In the genomic region with DNA sequence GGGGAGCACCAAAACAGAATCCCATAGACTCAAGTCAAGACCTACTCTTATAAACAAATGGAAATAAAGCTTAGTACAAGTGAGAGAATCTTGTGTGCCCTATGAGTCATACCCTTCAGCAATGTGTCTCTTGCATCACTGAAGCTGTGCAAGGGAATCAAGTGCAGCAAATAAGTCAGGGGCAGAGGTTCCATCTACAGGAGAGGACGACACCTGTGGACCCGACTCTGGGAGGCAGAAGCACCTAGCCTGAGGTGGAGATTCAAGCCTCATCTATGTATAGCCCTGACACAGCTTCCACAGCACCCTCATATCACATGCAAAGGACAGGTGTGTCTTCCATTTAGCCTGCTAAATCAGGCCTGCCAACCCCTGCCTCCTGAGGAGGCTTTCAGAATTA, we compare ENCODE assay signal across 26 cellular contexts.
DNase-seq lines count a peak whose midpoint lies in the region; ATAC-seq, FAIRE-seq and TF ChIP-seq lines count a peak whose summit lies in the region.
"Had no signal": no experiment of that assay in that cellular context is flagged by ENCODE, and none has a peak within 500 bp of the region (broad histone marks: within the 10 kb centered on the region; RNA-seq: fewer than 3 reads in every experiment).

No MANE protein-coding gene starts in this region.

- DNase-seq in HepG2 (ENCODE audit: low spot score) (no peak), right lobe of liver (no peak), bronchial epithelial cell (ENCODE audit: low read depth) (peak; percentile 31), hepatocyte (ENCODE audit: low spot score) (peak; percentile 56), right cardiac atrium (no peak), NCI-H748 treated with DMSO at 0.1 percent for 48 hours (lab: John Stamatoyannopoulos, UW) (no peak)
- DNase-seq: activated CD4-positive, alpha-beta T cell treated with anti-CD3 and anti-CD28 coated beads, Interleukin-2, amount 10 ng/mL, durations not matched to agents 24 days and 14 days; aorta; H9; KBM-7; left cardiac atrium; mesendoderm; naive B cell; NCI-H1092; NCI-H2029; NCI-H446 treated with DMSO at 0.1 percent for 48 hours; NK-92 treated with Interleukin-12 subunit alpha and Interleukin-12 subunit beta, amount 100 ng/mL, for 24 hours; retina; stomach; T-helper 2 cell had no signal

- no peak for ATAC-seq in HepG2
- ATAC-seq in right lobe of liver: no peak
- ATAC-seq in right cardiac atrium: no peak
- no peak for ATAC-seq in HG03520 (IDR thresholded peaks at IDR 0.05; ENCODE audit: unreplicated experiment)
- ATAC-seq in HG03442 (IDR thresholded peaks at IDR 0.05; ENCODE audit: unreplicated experiment): no peak
- ATAC-seq: left cardiac atrium, Panc1 had no signal

- BruUV-seq in HepG2 (replicated peaks; lab: Mats Ljungman, UMichigan): no TSS peak

- TF ChIP-seq POLR2A in HepG2 (IDR thresholded peaks at IDR 0.05; ENCODE audit: insufficient read depth in 1 of 2, low read depth in 2 of 2, low read length in 2 of 2) (no peak), right lobe of liver (IDR thresholded peaks at IDR 0.05) (no peak)

- H3K79me2 ChIP-seq in HepG2 (ENCODE audit: insufficient read depth, low read length) (no peaks in the 10 kb centered on the region), hepatocyte (no peaks in the 10 kb centered on the region)

- no peaks in the 10 kb centered on the region for H3K9me3 ChIP-seq in HepG2 (ENCODE audit: low read length)
- no peaks in the 10 kb centered on the region for H3K9me3 ChIP-seq in right lobe of liver
- no peaks in the 10 kb centered on the region for H3K9me3 ChIP-seq in hepatocyte (ENCODE audit: low read depth)
- H3K9me3 ChIP-seq in right cardiac atrium (ENCODE audit: control insufficient read depth, low read length): no peaks in the 10 kb centered on the region
- H3K9me3 ChIP-seq: BLaER1 treated with 17β-estradiol and CSF1 and Interleukin-3, amounts not matched to agents 10 nM and 100 nM; stomach had no signal

- in situ Hi-C loops in HepG2 (cut with HindIII; ENCODE audit: extremely low pct_ligation_motif_present, low pct_unique_long_range_greater_than_20kb): no loop called here

- TF ChIP-seq CTCF in HepG2 (CRISPR knock-in tag; IDR thresholded peaks at IDR 0.05) (no peak), right lobe of liver (IDR thresholded peaks at IDR 0.05) (no peak), bronchial epithelial cell (IDR thresholded peaks at IDR 0.05; ENCODE audit: insufficient read depth, low read length, severe bottlenecking) (no peak), hepatocyte (IDR thresholded peaks at IDR 0.05; ENCODE audit: poor library complexity) (no peak)

- H3K4me3 ChIP-seq in HepG2 (replicated peaks in 1 of 3; ENCODE audit: insufficient read depth in 1 of 3, low read depth in 2 of 3, low read length in 3 of 3) (no peak overlapping the region), right lobe of liver (no peak overlapping the region), bronchial epithelial cell (ENCODE audit: low read depth, low read length) (no peak overlapping the region), hepatocyte (no peak overlapping the region), right cardiac atrium (ENCODE audit: low read length) (no peak overlapping the region)
- H3K4me3 ChIP-seq: BLaER1 treated with 17β-estradiol and CSF1 and Interleukin-3, amounts not matched to agents 10 nM and 100 nM; SJSA1; stomach had no signal

- TF ChIP-seq RAD21 in HepG2 (CRISPR knock-in tag; IDR thresholded peaks at IDR 0.05): no peak

- intact Hi-C loops in HepG2 (cut with micrococcal nuclease; ENCODE audit: unreplicated experiment) (no loop called here), right lobe of liver (cut with DNase I) (no loop called here), right cardiac atrium (cut with DNase I) (no loop called here)

- WGBS in HepG2 (ENCODE audit: low lambda C conversion rate): 6% methylated on average over 2 of the region's 2 CpGs
- WGBS in right lobe of liver (ENCODE audit: insufficient coverage, low coverage, low lambda C conversion rate, missing lambda C conversion rate): no CpG with 5 or more reads among the region's 2 CpGs
- WGBS in hepatocyte (ENCODE audit: low lambda C conversion rate, missing lambda C conversion rate): 85% methylated on average over 2 of the region's 2 CpGs
- WGBS in right cardiac atrium: 92% methylated on average over 2 of the region's 2 CpGs

- H3K4me1 ChIP-seq in HepG2 (ENCODE audit: insufficient read depth, low read length) (no peaks in the 10 kb centered on the region), right lobe of liver (no peaks in the 10 kb centered on the region), hepatocyte (ENCODE audit: insufficient read depth) (no peaks in the 10 kb centered on the region), right cardiac atrium (ENCODE audit: control insufficient read depth, insufficient read depth, low read length) (no peaks in the 10 kb centered on the region)
- H3K4me1 ChIP-seq: BLaER1 treated with 17β-estradiol and CSF1 and Interleukin-3, amounts not matched to agents 10 nM and 100 nM; SJSA1; stomach had no signal

- FAIRE-seq in HepG2 (lab: Jason Lieb, UNC) (no peak), bronchial epithelial cell (lab: Jason Lieb, UNC) (no peak)

- no peaks in the 10 kb centered on the region for H3K36me3 ChIP-seq in HepG2 (replicated peaks in 1 of 2; ENCODE audit: control insufficient read depth in 1 of 2, insufficient read depth in 2 of 2, low read length in 2 of 2)
- no peaks in the 10 kb centered on the region for H3K36me3 ChIP-seq in right lobe of liver
- no peaks in the 10 kb centered on the region for H3K36me3 ChIP-seq in bronchial epithelial cell (ENCODE audit: control insufficient read depth, insufficient read depth, low read length)
- H3K36me3 ChIP-seq in hepatocyte (replicated peaks; ENCODE audit: insufficient read depth, low read depth): no peaks in the 10 kb centered on the region
- H3K36me3 ChIP-seq: BLaER1 treated with 17β-estradiol and CSF1 and Interleukin-3, amounts not matched to agents 10 nM and 100 nM; SJSA1; stomach had no signal

- H3K27ac ChIP-seq in HepG2 (ENCODE audit: extremely low read length, insufficient read depth, low read length) (no peak overlapping the region), right lobe of liver (no peak overlapping the region), hepatocyte (no peak overlapping the region), right cardiac atrium (ENCODE audit: low read length) (no peak overlapping the region)
- H3K27ac ChIP-seq: BLaER1 treated with 17β-estradiol and CSF1 and Interleukin-3, amounts not matched to agents 10 nM and 100 nM; epithelial cell of prostate; SJSA1; stomach had no signal

- H3K27me3 ChIP-seq in HepG2 (ENCODE audit: control insufficient read depth in 1 of 2, insufficient read depth in 2 of 2, low read length in 2 of 2): no peaks in the 10 kb centered on the region
- H3K27me3 ChIP-seq in right lobe of liver: no peaks in the 10 kb centered on the region
- H3K27me3 ChIP-seq in bronchial epithelial cell (ENCODE audit: control insufficient read depth, insufficient read depth, low read length): no peaks in the 10 kb centered on the region
- no peaks in the 10 kb centered on the region for H3K27me3 ChIP-seq in hepatocyte
- no peaks in the 10 kb centered on the region for H3K27me3 ChIP-seq in right cardiac atrium (ENCODE audit: control insufficient read depth, insufficient read depth)
- H3K27me3 ChIP-seq: BLaER1 treated with 17β-estradiol and CSF1 and Interleukin-3, amounts not matched to agents 10 nM and 100 nM; SJSA1; stomach had no signal

- H2AFZ ChIP-seq in HepG2 (ENCODE audit: low read length) (no peak overlapping the region), hepatocyte (no peak overlapping the region)

- no peak for TF ChIP-seq EP300 in HepG2 (IDR thresholded peaks at IDR 0.05; ENCODE audit: low read depth in 2 of 2, low read length in 2 of 2)
- no peak for TF ChIP-seq EP300 in HepG2 (CRISPR knock-in tag; IDR thresholded peaks at IDR 0.05; ENCODE audit: borderline replicate concordance)

- no peak overlapping the region for H3K9ac ChIP-seq in HepG2 (ENCODE audit: insufficient read depth, low read depth, low read length)
- H3K9ac ChIP-seq: BLaER1 treated with 17β-estradiol and CSF1 and Interleukin-3, amounts not matched to agents 10 nM and 100 nM had no signal

- CTCF ChIA-PET in HepG2 (lab: Yijun Ruan, JAX; ENCODE audit: low intra/inter-chr PET ratio, low total read pairs): no interaction called here

- no peak overlapping the region for H3K4me2 ChIP-seq in HepG2 (ENCODE audit: low read depth, low read length)
- no peak overlapping the region for H3K4me2 ChIP-seq in hepatocyte
- H3K4me2 ChIP-seq: BLaER1 treated with 17β-estradiol and CSF1 and Interleukin-3, amounts not matched to agents 10 nM and 100 nM had no signal

- H3K9me2 ChIP-seq in hepatocyte (replicated peaks; ENCODE audit: insufficient read depth): no peaks in the 10 kb centered on the region

- POLR2A ChIA-PET in HepG2 (lab: Yijun Ruan, JAX): no interaction called here

- no peaks in the 10 kb centered on the region for H4K20me1 ChIP-seq in HepG2 (ENCODE audit: insufficient read depth, low read length)
- no peaks in the 10 kb centered on the region for H4K20me1 ChIP-seq in hepatocyte (ENCODE audit: insufficient read depth, poor library complexity, severe bottlenecking)
- H4K20me1 ChIP-seq: BLaER1 treated with 17β-estradiol and CSF1 and Interleukin-3, amounts not matched to agents 10 nM and 100 nM had no signal

TF ChIP-seq in HepG2, 621 proteins besides CTCF, POLR2A, EP300 and RAD21:
- TF ChIP-seq U2AF2 (IDR thresholded peaks at IDR 0.05; ENCODE audit: low read depth, low read length) (no peak), FOSL2 (CRISPR knock-in tag; IDR thresholded peaks at IDR 0.05) (0 out of 2 replicates have a peak, but pooled peaks have one; percentile 23), NRL (CRISPR knock-in tag; IDR thresholded peaks at IDR 0.05; ENCODE audit: borderline replicate concordance) (no peak)
TF ChIP-seq in HepG2: peak in this region for 1.

Comparison
In these comparisons a context has a peak if more than half of its experiments do, and no peak if none do; other contexts are left out.
1. DNase-seq: peak in bronchial epithelial cell (single experiment) and hepatocyte (single experiment); none in HepG2 (single experiment), right lobe of liver (0 of 3), right cardiac atrium (0 of 3) and NCI-H748 treated with DMSO at 0.1 percent for 48 hours (single experiment).